ENCODE assay signal across 8 cellular contexts in the genomic region with DNA sequence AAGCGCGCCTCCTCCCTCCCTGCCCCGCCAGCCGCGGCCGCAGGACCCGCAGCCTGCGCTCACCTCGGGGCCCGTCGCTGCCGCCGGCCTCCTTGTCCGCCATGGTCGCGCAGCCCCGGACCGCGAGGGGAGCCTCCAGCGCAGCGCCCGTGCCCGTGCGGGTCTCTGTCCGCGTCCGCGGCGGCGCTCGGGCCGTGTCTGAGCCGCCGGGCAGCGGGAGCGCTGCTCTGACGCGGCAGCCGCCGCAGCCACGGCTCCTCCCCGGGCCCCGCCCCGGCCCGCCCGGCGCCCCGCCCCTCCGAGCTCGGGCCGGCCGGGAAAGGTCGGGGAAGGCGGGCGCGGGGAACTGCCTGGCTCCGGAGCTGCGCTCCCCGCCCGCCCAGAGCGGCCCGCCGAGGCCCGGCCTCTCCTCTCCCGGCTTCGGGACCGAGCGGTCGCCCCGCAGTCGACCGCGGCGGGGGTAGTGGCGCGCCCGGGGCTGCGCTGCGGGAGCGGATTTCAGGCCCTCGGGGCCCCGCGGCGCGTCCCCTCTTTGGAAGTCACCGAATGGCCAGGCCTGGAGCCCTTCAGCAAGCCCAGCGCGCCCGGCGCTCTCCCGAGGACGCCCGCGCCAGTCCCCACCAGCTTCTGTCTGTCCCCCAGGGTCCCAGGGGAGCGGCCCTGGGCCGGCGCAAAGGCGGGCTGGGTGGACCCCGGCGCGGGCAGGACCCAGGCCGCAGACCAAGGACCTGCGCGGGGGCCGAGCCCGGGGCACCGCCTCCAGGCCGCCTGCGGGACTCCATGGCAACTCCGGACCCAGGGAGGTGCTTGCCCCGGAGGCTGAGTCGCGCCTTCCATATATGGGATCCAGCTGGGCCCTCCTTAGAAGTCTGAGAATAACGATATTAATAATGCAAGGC. TPM values are rescaled to one million over a fixed set of nuclear protein-coding genes. Genes with fewer than 3 reads are reported as not detected.
A peak's percentile ranks its signal among the peaks of the same experiment; 100 is the strongest.
DNase-seq lines count a peak whose midpoint lies in the region; ATAC-seq, FAIRE-seq and TF ChIP-seq lines count a peak whose summit lies in the region.

A gene with protein sequence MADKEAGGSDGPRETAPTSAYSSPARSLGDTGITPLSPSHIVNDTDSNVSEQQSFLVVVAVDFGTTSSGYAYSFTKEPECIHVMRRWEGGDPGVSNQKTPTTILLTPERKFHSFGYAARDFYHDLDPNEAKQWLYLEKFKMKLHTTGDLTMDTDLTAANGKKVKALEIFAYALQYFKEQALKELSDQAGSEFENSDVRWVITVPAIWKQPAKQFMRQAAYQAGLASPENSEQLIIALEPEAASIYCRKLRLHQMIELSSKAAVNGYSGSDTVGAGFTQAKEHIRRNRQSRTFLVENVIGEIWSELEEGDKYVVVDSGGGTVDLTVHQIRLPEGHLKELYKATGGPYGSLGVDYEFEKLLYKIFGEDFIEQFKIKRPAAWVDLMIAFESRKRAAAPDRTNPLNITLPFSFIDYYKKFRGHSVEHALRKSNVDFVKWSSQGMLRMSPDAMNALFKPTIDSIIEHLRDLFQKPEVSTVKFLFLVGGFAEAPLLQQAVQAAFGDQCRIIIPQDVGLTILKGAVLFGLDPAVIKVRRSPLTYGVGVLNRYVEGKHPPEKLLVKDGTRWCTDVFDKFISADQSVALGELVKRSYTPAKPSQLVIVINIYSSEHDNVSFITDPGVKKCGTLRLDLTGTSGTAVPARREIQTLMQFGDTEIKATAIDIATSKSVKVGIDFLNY (minus strand): TSS at position 200 of the 899 bp plus-strand sequence. CDS start 97 bp downstream, at position 103.

- peak within 1 kb of the TSS; percentile 72 for H2AFZ ChIP-seq in fibroblast of lung (ENCODE audit: low read length)

- H3K27ac Mint-ChIP-seq in activated T-cell treated with anti-CD3 and anti-CD28 coated beads, Interleukin-2, amount 50 U/mL, for 72 hours, result no peak within 1 kb of the TSS

- peak within 1 kb of the TSS; percentile 81 for H3K4me3 ChIP-seq in A549
- peak within 1 kb of the TSS; percentile 53 to 85 (median 74) for H3K4me3 ChIP-seq in fibroblast of lung (replicated peaks in 1 of 4; ENCODE audit: control extremely low read depth in 1 of 4, insufficient read depth in 1 of 4, low read depth in 3 of 4, low read length in 4 of 4)
- peak within 1 kb of the TSS; percentile 77 to 96 for H3K4me3 ChIP-seq in muscle layer of colon (ENCODE audit: low read depth in 1 of 2, low read length in 2 of 2)

- no peak for FAIRE-seq in A549 (lab: Jason Lieb, UNC)
- no peak for FAIRE-seq in GM18507 (lab: Jason Lieb, UNC)

- H3K9me3 ChIP-seq in A549 (no peaks in the 10 kb centered on the region), fibroblast of lung (ENCODE audit: control insufficient read depth, insufficient read depth, low read depth, low read length) (no peaks in the 10 kb centered on the region), muscle layer of colon (ENCODE audit: low read length) (no peaks in the 10 kb centered on the region)

- H3K27me3 Mint-ChIP-seq in activated T-cell treated with anti-CD3 and anti-CD28 coated beads, Interleukin-2, amount 50 U/mL, for 72 hours (ENCODE audit: low read depth), result peaks cover 61% of the 10 kb centered on the region

- no peak for TF ChIP-seq RAD21 in A549 (conservative IDR thresholded peaks at IDR 0.05 in 1 of 2, IDR thresholded peaks at IDR 0.05 in 1 of 2)

- peak; percentile 85 to 89 for ATAC-seq in A549
- ATAC-seq in HG02938 (IDR thresholded peaks at IDR 0.05; ENCODE audit: unreplicated experiment), result peak; percentile 82
- peak; percentile 91 to 93 for ATAC-seq in activated T-cell treated with anti-CD3 and anti-CD28 coated beads, Interleukin-2, amount 50 U/mL, for 72 hours (replicated peaks in 1 of 2)
- ATAC-seq in stimulated activated naive CD8-positive, alpha-beta T cell treated with anti-CD3 and anti-CD28 coated beads, Interleukin-15, Interleukin-2, amounts not matched to agents 100 U/mL and 50 U/mL, for 24 hours, result peak; percentile 85

- H3K36me3 Mint-ChIP-seq in activated T-cell treated with anti-CD3 and anti-CD28 coated beads, Interleukin-2, amount 50 U/mL, for 72 hours (ENCODE audit: insufficient read depth in 2 of 2), result no peaks in the 10 kb centered on the region

- no peaks in the 10 kb centered on the region for H3K9me3 Mint-ChIP-seq in activated T-cell treated with anti-CD3 and anti-CD28 coated beads, Interleukin-2, amount 50 U/mL, for 72 hours

- no peaks in the 10 kb centered on the region for H3K4me1 Mint-ChIP-seq in activated T-cell treated with anti-CD3 and anti-CD28 coated beads, Interleukin-2, amount 50 U/mL, for 72 hours (ENCODE audit: low read depth)

- H3K27ac ChIP-seq in A549 (peak within 1 kb of the TSS; percentile 90 to 98), fibroblast of lung (ENCODE audit: insufficient read depth, low read length) (peak within 1 kb of the TSS; percentile 88), muscle layer of colon (ENCODE audit: low read depth, low read length) (peak within 1 kb of the TSS; percentile 92)

- H3K4me3 Mint-ChIP-seq in activated T-cell treated with anti-CD3 and anti-CD28 coated beads, Interleukin-2, amount 50 U/mL, for 72 hours, result peak within 1 kb of the TSS; percentile 52 to 68

- peak; percentile 94 for TF ChIP-seq POLR2A in A549 (IDR thresholded peaks at IDR 0.05; ENCODE audit: low read length)

- no peak for TF ChIP-seq EP300 in A549 (IDR thresholded peaks at IDR 0.05)

- peak within 1 kb of the TSS; percentile 88 for H3K9ac ChIP-seq in fibroblast of lung (ENCODE audit: insufficient read depth, low read length)
- peak within 1 kb of the TSS; percentile 1 for H3K9ac ChIP-seq in muscle layer of colon (ENCODE audit: low read length)

- H3K27me3 ChIP-seq in fibroblast of lung (ENCODE audit: control insufficient read depth, insufficient read depth, low read length) (no peaks in the 10 kb centered on the region), muscle layer of colon (ENCODE audit: control insufficient read depth in 1 of 2, insufficient read depth in 2 of 2, low read length in 2 of 2) (no peaks in the 10 kb centered on the region)

- H3K79me2 ChIP-seq in fibroblast of lung (ENCODE audit: control insufficient read depth, insufficient read depth, low read length), result peaks cover 36% of the 10 kb centered on the region

- H3K36me3 ChIP-seq in fibroblast of lung (ENCODE audit: control insufficient read depth, insufficient read depth, low read length) (no peaks in the 10 kb centered on the region), muscle layer of colon (ENCODE audit: insufficient read depth, low read length) (no peaks in the 10 kb centered on the region)

- POLR2A ChIA-PET in A549 (lab: Yijun Ruan, JAX), result interaction anchor here (0.6 to 1.6 kb wide), 14 partner anchors 11 to 432 kb away, joined by 3 to 17 read pairs (median 4); a partner anchor contains a TSS

- peaks cover 12% of the 10 kb centered on the region for H3K4me1 ChIP-seq in A549
- H3K4me1 ChIP-seq in fibroblast of lung (ENCODE audit: control insufficient read depth, extremely low read depth, insufficient read depth, low read length), result peaks cover 4% of the 10 kb centered on the region
- H3K4me1 ChIP-seq in muscle layer of colon (ENCODE audit: insufficient read depth, low read length), result peaks cover 15% of the 10 kb centered on the region

- peak; percentile 76 to 78 for DNase-seq in A549 (ENCODE audit: low read depth in 1 of 2, low spot score in 1 of 2)
- DNase-seq in GM18507 (ENCODE audit: extremely low spot score, insufficient read length, low read depth), result peak; percentile 54
- peak; percentile 13 for DNase-seq in NCI-H526 treated with DMSO at 0.1 percent for 48 hours (lab: John Stamatoyannopoulos, UW)
- peak; percentile 43 to 57 for DNase-seq in activated T-cell treated with anti-CD3 and anti-CD28 coated beads, Interleukin-2, amount 50 U/mL, for 72 hours
- DNase-seq in fibroblast of lung (ENCODE audit: low read depth in 2 of 2), result peak; percentile 87 to 89
- DNase-seq in stimulated activated naive CD8-positive, alpha-beta T cell treated with anti-CD3 and anti-CD28 coated beads, Interleukin-15, Interleukin-2, amounts not matched to agents 100 U/mL and 50 U/mL, for 24 hours, result peak; percentile 70

- 4% methylated on average over 24 of the region's 114 CpGs for WGBS in A549 (ENCODE audit: missing lambda C conversion rate)

- no peaks in the 10 kb centered on the region for H4K20me1 ChIP-seq in fibroblast of lung (ENCODE audit: control insufficient read depth, extremely low read depth, insufficient read depth, low read length)

- H3K4me2 ChIP-seq in A549 (peak within 1 kb of the TSS; percentile 96), fibroblast of lung (ENCODE audit: extremely low read depth, insufficient read depth, low read length) (peak within 1 kb of the TSS; percentile 86)

- TF ChIP-seq CTCF in A549 (IDR thresholded peaks at IDR 0.05) (no peak), fibroblast of lung (conservative IDR thresholded peaks at IDR 0.05 in 1 of 2, IDR thresholded peaks at IDR 0.05 in 1 of 2; ENCODE audit: low read depth in 1 of 2, low read length in 2 of 2) (no peak)

- CTCF ChIA-PET in A549 (lab: Yijun Ruan, JAX), result interaction anchor here (0.8 to 2.2 kb wide), 8 partner anchors 11 to 474 kb away, joined by 3 to 14 read pairs (median 4); no protein-coding TSS in a partner anchor

TF ChIP-seq in A549, 52 proteins besides CTCF, POLR2A, EP300 and RAD21 (continues in another document):
- no peak for TF ChIP-seq POLR2AphosphoS2 (conservative IDR thresholded peaks at IDR 0.05; ENCODE audit: low read length)
- TF ChIP-seq RARB (CRISPR knock-in tag; IDR thresholded peaks at IDR 0.05), result no peak
- TF ChIP-seq NR3C1 (IDR thresholded peaks at IDR 0.05), result no peak
- TF ChIP-seq, protein P1, sequence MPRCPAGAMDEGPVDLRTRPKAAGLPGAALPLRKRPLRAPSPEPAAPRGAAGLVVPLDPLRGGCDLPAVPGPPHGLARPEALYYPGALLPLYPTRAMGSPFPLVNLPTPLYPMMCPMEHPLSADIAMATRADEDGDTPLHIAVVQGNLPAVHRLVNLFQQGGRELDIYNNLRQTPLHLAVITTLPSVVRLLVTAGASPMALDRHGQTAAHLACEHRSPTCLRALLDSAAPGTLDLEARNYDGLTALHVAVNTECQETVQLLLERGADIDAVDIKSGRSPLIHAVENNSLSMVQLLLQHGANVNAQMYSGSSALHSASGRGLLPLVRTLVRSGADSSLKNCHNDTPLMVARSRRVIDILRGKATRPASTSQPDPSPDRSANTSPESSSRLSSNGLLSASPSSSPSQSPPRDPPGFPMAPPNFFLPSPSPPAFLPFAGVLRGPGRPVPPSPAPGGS (IDR thresholded peaks at IDR 0.05), result peak; percentile 74; the same call in 2 of the 3 replicates
- TF ChIP-seq HOXA7 (CRISPR knock-in tag; IDR thresholded peaks at IDR 0.05), result no peak

RNA-seq across cellular contexts. Expression of the gene that starts here (rescaled TPM):
- polyA plus RNA-seq in A549 (2011; rRNA removed) (17.0 and 17.4 TPM in 2 replicates), A549 (2017; fragmentation: RNase III; extraction: RNeasy Plus Mini Kit Qiagen cat#74134 plus additional on column Dnase treatment) (16.7 to 17.8 TPM (median 16.9 TPM) in 3 replicates), fibroblast of lung (14.4 and 16.9 TPM in 2 replicates)
- 7.7 and 9.1 TPM in 2 replicates for polyA plus RNA-seq in A549 (2012; cell fraction: cytosol; rRNA removed)
- polyA plus RNA-seq in A549 (2012; cell fraction: nucleus; rRNA removed), result 20.5 and 23.0 TPM in 2 replicates
- 25.2 and 27.4 TPM in 2 replicates for polyA minus RNA-seq in A549 (2011; rRNA and poly(A)+ RNA removed)
- under 1 TPM; 0.72 to 0.74 TPM for total RNA-seq in activated T-cell treated with anti-CD3 and anti-CD28 coated beads, Interleukin-2, amount 50 U/mL, for 72 hours
- 9.5 and 15.7 TPM in 2 replicates for total RNA-seq in fibroblast of lung
- 10.8 and 12.3 TPM in 2 replicates for polyA plus RNA-seq in fibroblast of lung (2012)
- polyA minus RNA-seq in fibroblast of lung (ENCODE audit: low replicate concordance), result 16.5 and 34.2 TPM in 2 replicates

Comparison
In these comparisons a context has a peak if more than half of its experiments do, and no peak if none do; other contexts are left out.
1. Peak in every context shown above with its lines: DNase-seq, ATAC-seq, H3K4me3 ChIP-seq and H3K27ac ChIP-seq.
2. Peak in DNase-seq and ATAC-seq in activated T-cell treated with anti-CD3 and anti-CD28 coated beads, Interleukin-2, amount 50 U/mL, for 72 hours; RNA of the gene not detected or under 1 TPM.
3. DNase-seq: peak in every context shown above with its lines; median percentile 88 in fibroblast of lung; 77 in A549; 70 in stimulated activated naive CD8-positive, alpha-beta T cell treated with anti-CD3 and anti-CD28 coated beads, Interleukin-15, Interleukin-2, amounts not matched to agents 100 U/mL and 50 U/mL, for 24 hours; 54 in GM18507; 50 in activated T-cell treated with anti-CD3 and anti-CD28 coated beads, Interleukin-2, amount 50 U/mL, for 72 hours; 13 in NCI-H526 treated with DMSO at 0.1 percent for 48 hours.